ENCODE assay signal across 36 cellular contexts in genomic region chr16:88847654-88848053, GRCh38. TPM values are rescaled to one million over a fixed set of nuclear protein-coding genes. Genes with fewer than 3 reads are reported as not detected.
"Had no signal": no experiment of that assay in that cellular context is flagged by ENCODE, and none has a peak within 500 bp of the region (broad histone marks: within the 10 kb centered on the region; RNA-seq: fewer than 3 reads in every experiment).

No MANE protein-coding gene starts in this region.

- H3K36me3 Mint-ChIP-seq: naive B cell; natural killer cell treated with Interleukin-12 subunit alpha and Interleukin-12 subunit beta and Interleukin-15 and Interleukin-18, amount 100 ng/mL, for 72 hours; type B pancreatic cell had no signal

- H3K27ac ChIP-seq: neural progenitor cell, neutrophil, pancreas, prostate gland, skin epidermis, spleen, suprapubic skin, testis, tibial artery, transverse colon, upper lobe of right lung, uterus had no signal

- H3K27me3 Mint-ChIP-seq: naive B cell; naive thymus-derived CD8-positive, alpha-beta T cell; natural killer cell treated with Interleukin-12 subunit alpha and Interleukin-12 subunit beta and Interleukin-15 and Interleukin-18, amount 100 ng/mL, for 72 hours; stimulated activated memory B cell treated with anti-CD40 and anti-IgM and Interleukin-4, amounts not matched to agents 10 μg/mL and 1 μg/mL and 100 μg/mL, for 72 hours; stimulated activated naive CD8-positive, alpha-beta T cell treated with anti-CD3 and anti-CD28 coated beads, Interleukin-15, amount 100 ng/mL, for 72 hours; type B pancreatic cell had no signal

- H3K4me3 ChIP-seq: neural progenitor cell, pancreas, prostate gland, skin epidermis, smooth muscle cell, spleen, suprapubic skin, testis, tibial artery, transverse colon, upper lobe of right lung, uterus had no signal

- H2AFZ ChIP-seq: neural progenitor cell had no signal

- FAIRE-seq: pancreas had no signal

- H3K4me2 ChIP-seq: neural progenitor cell, smooth muscle cell had no signal

- H3K4me1 ChIP-seq: neural progenitor cell, pancreas, prostate gland, suprapubic skin, testis, tibial artery, transverse colon, upper lobe of right lung, uterus had no signal

- H3K4me1 Mint-ChIP-seq: stimulated activated memory B cell treated with anti-CD40 and anti-IgM and Interleukin-4, amounts not matched to agents 10 μg/mL and 1 μg/mL and 100 μg/mL, for 72 hours; stimulated activated naive CD8-positive, alpha-beta T cell treated with anti-CD3 and anti-CD28 coated beads, Interleukin-15, amount 100 ng/mL, for 72 hours had no signal

- H3K36me3 ChIP-seq: neural progenitor cell, pancreas, prostate gland, transverse colon, uterus had no signal

- H3K27me3 ChIP-seq: neural progenitor cell, neutrophil, pancreas, spleen, suprapubic skin, testis, tibial artery, transverse colon, upper lobe of right lung, uterus had no signal

- H3K9me3 Mint-ChIP-seq: naive B cell; naive thymus-derived CD8-positive, alpha-beta T cell; natural killer cell treated with Interleukin-12 subunit alpha and Interleukin-12 subunit beta and Interleukin-15 and Interleukin-18, amount 100 ng/mL, for 72 hours; neural progenitor cell; stimulated activated memory B cell treated with anti-CD40 and anti-IgM and Interleukin-4, amounts not matched to agents 10 μg/mL and 1 μg/mL and 100 μg/mL, for 72 hours; stimulated activated naive CD8-positive, alpha-beta T cell treated with anti-CD3 and anti-CD28 coated beads, Interleukin-15, amount 100 ng/mL, for 72 hours; type B pancreatic cell had no signal

- H3K4me3 Mint-ChIP-seq: naive B cell; natural killer cell treated with Interleukin-12 subunit alpha and Interleukin-12 subunit beta and Interleukin-15 and Interleukin-18, amount 100 ng/mL, for 72 hours; neural progenitor cell; stimulated activated memory B cell treated with anti-CD40 and anti-IgM and Interleukin-4, amounts not matched to agents 10 μg/mL and 1 μg/mL and 100 μg/mL, for 72 hours; stimulated activated naive CD8-positive, alpha-beta T cell treated with anti-CD3 and anti-CD28 coated beads, Interleukin-15, amount 100 ng/mL, for 72 hours; type B pancreatic cell had no signal

- H3K27ac Mint-ChIP-seq: natural killer cell treated with Interleukin-12 subunit alpha and Interleukin-12 subunit beta and Interleukin-15 and Interleukin-18, amount 100 ng/mL, for 72 hours; neural progenitor cell; stimulated activated memory B cell treated with anti-CD40 and anti-IgM and Interleukin-4, amounts not matched to agents 10 μg/mL and 1 μg/mL and 100 μg/mL, for 72 hours; stimulated activated naive CD8-positive, alpha-beta T cell treated with anti-CD3 and anti-CD28 coated beads, Interleukin-15, amount 100 ng/mL, for 72 hours; type B pancreatic cell had no signal

- DNase-seq: naive B cell; naive thymus-derived CD8-positive, alpha-beta T cell; nucleus accumbens; pancreas; right cardiac atrium; spleen; stimulated activated CD4-positive, alpha-beta T cell treated with anti-CD3 and anti-CD28 coated beads, Interleukin-12 subunit alpha, Interleukin-12 subunit beta, amount 100 ng/mL, for 4 hours; stimulated activated CD4-positive, alpha-beta T cell treated with anti-CD3 and anti-CD28 coated beads, Interleukin-1b, Interleukin-23, amount 100 ng/mL, for 48 hours; stimulated activated CD4-positive, alpha-beta T cell treated with anti-CD3 and anti-CD28 coated beads, Interleukin-4, amount 100 ng/mL, for 1 hour; stimulated activated CD4-positive, alpha-beta T cell treated with anti-CD3 and anti-CD28 coated beads, Interleukin-4, amount 100 ng/mL, for 4 hours; stimulated activated CD8-positive, alpha-beta memory T cell treated with anti-CD3 and anti-CD28 coated beads, Interleukin-4, amount 100 ng/mL, for 48 hours; stimulated activated naive CD4-positive, alpha-beta T cell; stimulated activated naive CD8-positive, alpha-beta T cell treated with anti-CD3 and anti-CD28 coated beads, Interleukin-15, amount 100 ng/mL, for 72 hours; stimulated activated naive CD8-positive, alpha-beta T cell treated with anti-CD3 and anti-CD28 coated beads, Interleukin-15, Interleukin-2, amounts not matched to agents 100 U/mL and 50 U/mL, for 24 hours; substantia nigra; testis; tibial artery; transverse colon; upper lobe of right lung; uterus had no signal

- H3K9me3 ChIP-seq: neutrophil, pancreas, prostate gland, spleen, suprapubic skin, testis, tibial artery, transverse colon, upper lobe of right lung, uterus had no signal

- H3K9ac ChIP-seq: neural progenitor cell had no signal

RNA-seq across cellular contexts. Expression of gene PABPN1L, which starts 18.8 kb away (rescaled TPM):
- total RNA-seq: naive thymus-derived CD8-positive, alpha-beta T cell; natural killer cell treated with Interleukin-12 subunit alpha and Interleukin-12 subunit beta and Interleukin-15 and Interleukin-18, amount 100 ng/mL, for 72 hours; omental fat pad; osteocyte; posterior vena cava; pulmonary artery endothelial cell; renal cortical epithelial cell; right cardiac atrium; sciatic nerve; smooth muscle cell; suprapubic skin; transverse colon; upper lobe of right lung; urinary bladder; uterus had no signal
- polyA plus RNA-seq: naive thymus-derived CD8-positive, alpha-beta T cell; right cardiac atrium; smooth muscle cell; urinary bladder had no signal
